ENCODE assay signal across 20 cellular contexts in the genomic region with DNA sequence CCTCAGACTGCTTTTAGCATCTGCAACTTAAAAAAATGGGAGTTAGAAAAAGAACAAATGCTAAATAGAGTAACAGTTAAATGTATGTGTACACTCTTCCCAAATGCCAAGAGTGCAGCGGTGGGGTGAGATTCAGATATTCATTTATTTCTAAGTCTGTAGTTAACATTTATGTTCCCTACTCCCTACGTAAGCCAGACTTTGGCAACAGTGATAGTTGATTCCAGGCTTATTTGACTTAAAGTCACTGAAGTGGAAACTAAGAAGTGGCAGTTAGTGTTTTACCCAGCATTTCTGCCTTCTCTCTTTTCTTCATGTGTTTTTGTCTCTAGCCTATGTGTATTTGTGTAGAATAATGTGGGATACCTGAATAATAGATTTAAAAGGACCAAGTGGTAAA. TPM values are rescaled to one million over a fixed set of nuclear protein-coding genes. Genes with fewer than 3 reads are reported as not detected.
A peak's percentile ranks its signal among the peaks of the same experiment; 100 is the strongest.
DNase-seq lines count a peak whose midpoint lies in the region; ATAC-seq and TF ChIP-seq lines count a peak whose summit lies in the region.
"Had no signal": no experiment of that assay in that cellular context is flagged by ENCODE, and none has a peak within 500 bp of the region (broad histone marks: within the 10 kb centered on the region; RNA-seq: fewer than 3 reads in every experiment).

No MANE protein-coding gene starts in this region.

- H3K9me3 Mint-ChIP-seq in activated CD4-positive, alpha-beta T cell treated with anti-CD3 and anti-CD28 coated beads, Interleukin-2, amount 10 ng/mL, durations not matched to agents 24 days and 14 days, result no peaks in the 10 kb centered on the region
- H3K9me3 Mint-ChIP-seq in GM23338, result peaks cover 4% of the 10 kb centered on the region; the same call in 2 of the 3 replicates
- H3K9me3 Mint-ChIP-seq: CD8-positive, alpha-beta T cell had no signal

- TF ChIP-seq CTCF in GM23338 (conservative IDR thresholded peaks at IDR 0.05; ENCODE audit: low read depth in 2 of 2) (no peak), SU-DHL-6 (IDR thresholded peaks at IDR 0.05; ENCODE audit: insufficient read depth, low read length, poor library complexity, severe bottlenecking) (no peak)

- peak overlapping the region; percentile 91 for H3K4me2 ChIP-seq in GM23338
- peak overlapping the region; percentile 90 for H3K4me2 ChIP-seq in SU-DHL-6 (ENCODE audit: low read depth, low read length, poor library complexity, severe bottlenecking)

- peaks cover 78% of the 10 kb centered on the region for H3K36me3 Mint-ChIP-seq in activated CD4-positive, alpha-beta T cell treated with anti-CD3 and anti-CD28 coated beads, Interleukin-2, amount 10 ng/mL, durations not matched to agents 24 days and 14 days (ENCODE audit: low read depth)
- H3K36me3 Mint-ChIP-seq in GM23338 (ENCODE audit: low read depth), result peaks cover 81% of the 10 kb centered on the region

- no peak for ATAC-seq in GM23338
- no peak for ATAC-seq in GM18868 (IDR thresholded peaks at IDR 0.05; ENCODE audit: unreplicated experiment)
- ATAC-seq: CD8-positive, alpha-beta T cell; heart left ventricle; left colon; psoas muscle had no signal

- no peak for DNase-seq in activated CD4-positive, alpha-beta T cell treated with anti-CD3 and anti-CD28 coated beads, Interleukin-2, amount 10 ng/mL, durations not matched to agents 24 days and 14 days
- DNase-seq in activated CD4-positive, alpha-beta T cell treated with anti-CD3 and anti-CD28 coated beads, Interleukin-2, amount 50 U/mL, for 48 hours, result no peak
- no peak for DNase-seq in GM23338 (ENCODE audit: low spot score)
- DNase-seq in DMS79 treated with DMSO at 0.1 percent for 48 hours (lab: John Stamatoyannopoulos, UW), result no peak
- DNase-seq in T-helper 9 cell, result no peak
- DNase-seq: CD8-positive, alpha-beta T cell; dermis blood vessel endothelial cell; esophagus squamous epithelium; heart left ventricle; left colon; NCI-H187; NCI-H510A treated with DMSO at 0.1 percent for 48 hours; Peyer's patch; psoas muscle; SW 1271 had no signal

- H3K4me1 Mint-ChIP-seq in activated CD4-positive, alpha-beta T cell treated with anti-CD3 and anti-CD28 coated beads, Interleukin-2, amount 10 ng/mL, durations not matched to agents 24 days and 14 days, result peaks cover 32% of the 10 kb centered on the region
- H3K4me1 Mint-ChIP-seq in GM23338, result peaks cover 36% of the 10 kb centered on the region

- H3K9ac ChIP-seq in SU-DHL-6 (ENCODE audit: low read length), result no peak overlapping the region
- H3K9ac ChIP-seq in iPS-20b (ENCODE audit: low read depth, low read length), result peak overlapping the region; percentile 99; the same call in 1 of the 2 replicates

- peaks cover 32% of the 10 kb centered on the region for H3F3A ChIP-seq in GM23338 (replicated peaks; ENCODE audit: low read depth)
- H3F3A ChIP-seq in SU-DHL-6 (ENCODE audit: insufficient read depth), result peaks cover 82% of the 10 kb centered on the region

- H3K9me2 ChIP-seq in GM23338 (ENCODE audit: insufficient read depth) (no peaks in the 10 kb centered on the region), SU-DHL-6 (replicated peaks; ENCODE audit: insufficient read depth, low read length) (no peaks in the 10 kb centered on the region)

- intact Hi-C loops in activated CD4-positive, alpha-beta T cell treated with anti-CD3 and anti-CD28 coated beads, Interleukin-2, amount 10 ng/mL, durations not matched to agents 24 days and 14 days (cut with micrococcal nuclease), result no loop called here

- H3K79me2 ChIP-seq in GM23338 (replicated peaks; ENCODE audit: insufficient read depth) (peaks cover 61% of the 10 kb centered on the region), SU-DHL-6 (ENCODE audit: insufficient read depth, low read length) (peaks cover 52% of the 10 kb centered on the region)

- H3K27me3 Mint-ChIP-seq in activated CD4-positive, alpha-beta T cell treated with anti-CD3 and anti-CD28 coated beads, Interleukin-2, amount 10 ng/mL, durations not matched to agents 24 days and 14 days, result no peaks in the 10 kb centered on the region
- peaks cover 19% of the 10 kb centered on the region for H3K27me3 Mint-ChIP-seq in GM23338 (ENCODE audit: insufficient read depth, low read depth, poor library complexity)

- H3K4me3 Mint-ChIP-seq in activated CD4-positive, alpha-beta T cell treated with anti-CD3 and anti-CD28 coated beads, Interleukin-2, amount 10 ng/mL, durations not matched to agents 24 days and 14 days, result peak overlapping the region; percentile 100
- peak overlapping the region; percentile 99 for H3K4me3 Mint-ChIP-seq in GM23338
- H3K4me3 Mint-ChIP-seq: CD8-positive, alpha-beta T cell had no signal

- H3K27ac ChIP-seq in GM23338 (ENCODE audit: low read depth) (no peak overlapping the region), SU-DHL-6 (ENCODE audit: low read depth, low read length) (no peak overlapping the region), iPS-20b (ENCODE audit: low read length) (no peak overlapping the region)
- H3K27ac ChIP-seq: esophagus squamous epithelium, heart left ventricle, HL-60, Peyer's patch, psoas muscle had no signal

- H3K9me3 ChIP-seq in SU-DHL-6 (ENCODE audit: insufficient read depth, low read length) (no peaks in the 10 kb centered on the region), iPS-20b (ENCODE audit: insufficient read depth, low read depth, low read length) (no peaks in the 10 kb centered on the region)
- H3K9me3 ChIP-seq: esophagus squamous epithelium, heart left ventricle, Peyer's patch, psoas muscle had no signal

- H3K27me3 ChIP-seq in GM23338 (ENCODE audit: insufficient read depth) (no peaks in the 10 kb centered on the region), SU-DHL-6 (ENCODE audit: low read length) (no peaks in the 10 kb centered on the region), iPS-20b (ENCODE audit: insufficient read depth, low read length) (no peaks in the 10 kb centered on the region)
- H3K27me3 ChIP-seq: esophagus squamous epithelium, heart left ventricle, Peyer's patch had no signal

- H3K4me3 ChIP-seq in GM23338 (peak overlapping the region; percentile 82), SU-DHL-6 (ENCODE audit: insufficient read depth, low read length, poor library complexity, severe bottlenecking) (no peak overlapping the region), iPS-20b (ENCODE audit: low read length) (peak overlapping the region; percentile 96; the same call in 1 of the 2 replicates)
- H3K4me3 ChIP-seq: esophagus squamous epithelium, heart left ventricle, Peyer's patch, psoas muscle had no signal

- peaks cover 70% of the 10 kb centered on the region for H4K20me1 ChIP-seq in GM23338 (replicated peaks; ENCODE audit: insufficient read depth)
- peaks cover 72% of the 10 kb centered on the region for H4K20me1 ChIP-seq in SU-DHL-6 (ENCODE audit: low read depth, low read length)

- H3K27ac Mint-ChIP-seq in activated CD4-positive, alpha-beta T cell treated with anti-CD3 and anti-CD28 coated beads, Interleukin-2, amount 10 ng/mL, durations not matched to agents 24 days and 14 days, result no peak overlapping the region
- no peak overlapping the region for H3K27ac Mint-ChIP-seq in GM23338
- H3K27ac Mint-ChIP-seq: CD8-positive, alpha-beta T cell had no signal

- H2AFZ ChIP-seq in GM23338 (no peak overlapping the region), SU-DHL-6 (ENCODE audit: low read depth, low read length, severe bottlenecking) (no peak overlapping the region)

- peaks cover 76% of the 10 kb centered on the region for H3K36me3 ChIP-seq in GM23338 (ENCODE audit: insufficient read depth)
- peaks cover 76% of the 10 kb centered on the region for H3K36me3 ChIP-seq in SU-DHL-6 (ENCODE audit: low read length)
- H3K36me3 ChIP-seq in iPS-20b (ENCODE audit: insufficient read depth, low read depth, low read length), result peaks cover 80% of the 10 kb centered on the region

- H3K4me1 ChIP-seq in GM23338 (ENCODE audit: insufficient read depth) (peaks cover 21% of the 10 kb centered on the region), iPS-20b (ENCODE audit: insufficient read depth, low read length) (peaks cover 12% of the 10 kb centered on the region)

TF ChIP-seq in GM23338, 12 proteins besides CTCF, POLR2A, EP300 and RAD21 (continues in another document):
- TF ChIP-seq ZNF331 (CRISPR knock-in tag; IDR thresholded peaks at IDR 0.05; ENCODE audit: low read depth) (no peak), STAT1 (IDR thresholded peaks at IDR 0.05; ENCODE audit: unreplicated experiment) (no peak), NANOG (IDR thresholded peaks at IDR 0.05; ENCODE audit: borderline replicate concordance) (no peak), POLR2AphosphoS5 (IDR thresholded peaks at IDR 0.05; ENCODE audit: low read depth) (no peak; the same call in none of the 2 replicates)

RNA-seq across cellular contexts. Expression of gene MIR17HG, which starts 4.5 kb away (rescaled TPM):
- 52.9 and 55.3 TPM in 2 replicates for total RNA-seq in activated CD4-positive, alpha-beta T cell treated with anti-CD3 and anti-CD28 coated beads, Interleukin-2, amount 10 ng/mL, durations not matched to agents 24 days and 14 days
- 44.8 and 46.0 TPM in 2 replicates for total RNA-seq in GM23338 (2014; rRNA removed; shearing (Covaris generic))
- 9.1 and 14.8 TPM in 2 replicates for polyA plus RNA-seq in GM23338 (2016; fragmentation: Nextera tagmentation; extraction: Ambion mirVana)

RNA-seq across cellular contexts. Expression of gene GPC5, which starts 46.4 kb away (rescaled TPM):
- total RNA-seq in activated CD4-positive, alpha-beta T cell treated with anti-CD3 and anti-CD28 coated beads, Interleukin-2, amount 10 ng/mL, durations not matched to agents 24 days and 14 days, result 0.07 TPM in 1 of 2 replicates, not detected in the other
- 1.1 and 1.2 TPM in 2 replicates for total RNA-seq in GM23338 (2014; rRNA removed; shearing (Covaris generic))
- polyA plus RNA-seq in GM23338 (2016; fragmentation: Nextera tagmentation; extraction: Ambion mirVana), result 0.78 and 0.95 TPM in 2 replicates
- total RNA-seq: A172, esophagus squamous epithelium, psoas muscle had no signal
